Comparison of ENCODE assay signal across 12 cellular contexts in the genomic region with DNA sequence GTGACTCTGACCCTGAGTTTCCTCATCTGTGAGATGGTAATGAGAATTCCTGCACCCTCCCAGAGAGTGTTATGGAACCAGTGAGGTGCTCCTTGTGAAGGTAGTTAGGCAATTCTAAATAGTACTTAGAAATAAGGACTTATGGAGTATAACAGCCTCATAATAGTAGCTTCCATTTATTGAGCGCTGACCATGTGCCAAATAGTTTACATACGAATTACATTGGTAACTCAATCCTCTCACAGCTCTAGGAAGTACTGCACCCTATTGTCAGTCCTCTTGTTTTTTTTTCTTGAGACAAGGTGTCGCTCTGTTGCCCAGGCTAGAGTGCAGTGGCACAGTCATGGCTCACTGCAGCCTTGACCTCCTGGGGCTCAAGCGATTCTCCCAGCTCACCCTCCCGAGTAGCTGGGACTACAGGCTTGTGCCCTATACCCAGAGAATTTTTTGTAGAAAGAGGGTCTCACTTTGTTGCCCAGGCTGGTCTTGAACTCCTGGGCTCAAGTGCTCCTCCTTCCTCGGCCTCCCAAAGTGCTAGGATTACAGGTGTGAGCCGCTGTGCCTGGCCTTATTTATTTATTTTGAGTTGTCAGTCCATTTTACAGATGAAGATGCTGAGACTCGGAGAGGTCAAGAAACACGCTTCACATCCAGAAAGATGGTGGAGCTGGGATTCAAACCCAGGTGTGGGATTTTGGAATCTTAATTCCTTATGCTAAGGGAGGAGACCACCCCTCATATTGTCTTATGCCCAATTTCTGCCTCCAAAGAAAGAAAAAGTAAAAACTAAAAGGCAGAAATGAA. TPM values are rescaled to one million over a fixed set of nuclear protein-coding genes. Genes with fewer than 3 reads are reported as not detected.
DNase-seq lines count a peak whose midpoint lies in the region; ATAC-seq, FAIRE-seq and TF ChIP-seq lines count a peak whose summit lies in the region.
"Had no signal": no experiment of that assay in that cellular context is flagged by ENCODE, and none has a peak within 500 bp of the region (broad histone marks: within the 10 kb centered on the region; RNA-seq: fewer than 3 reads in every experiment).

No MANE protein-coding gene starts in this region.

- 77 to 84% methylated on average over 9 of the region's 9 CpGs for WGBS in aorta, 2 donors
- 69 to 73% (median 70%) methylated on average over 9 of the region's 9 CpGs for WGBS in adrenal gland, 4 donors

- DNase-seq in NCI-H1436 treated with DMSO at 0.1 percent for 48 hours (lab: John Stamatoyannopoulos, UW) (peak; percentile 48), bronchial epithelial cell (ENCODE audit: low read depth) (peak; percentile 48), KBM-7 (no peak), aorta (no peak), adrenal gland (no peak)
- DNase-seq: activated CD8-positive, alpha-beta T cell treated with anti-CD3 and anti-CD28 coated beads, Interleukin-2, amount 10 ng/mL, durations not matched to agents 7 days and 5 days; effector CD8-positive, alpha-beta T cell; stimulated activated CD4-positive, alpha-beta T cell treated with anti-CD3 and anti-CD28 coated beads, Interleukin-4, amount 100 ng/mL, for 24 hours had no signal

- in situ Hi-C loops in KBM-7 (cut with MboI; ENCODE audit: low pct_unique_long_range_greater_than_20kb, low sequenced_read_pairs) = no loop called here

- no peak for TF ChIP-seq POLR2A in adrenal gland (IDR thresholded peaks at IDR 0.05)

- no peak for ATAC-seq in GM19351 (IDR thresholded peaks at IDR 0.05; ENCODE audit: unreplicated experiment)
- ATAC-seq in aorta (ENCODE audit: low FRiP score) = no peak
- ATAC-seq: activated CD8-positive, alpha-beta T cell treated with anti-CD3 and anti-CD28 coated beads, Interleukin-2, amount 10 ng/mL, durations not matched to agents 7 days and 5 days had no signal

- intact Hi-C loops in aorta (cut with DNase I) (no loop called here), adrenal gland (cut with DNase I) (no loop called here)

- H4K20me1 ChIP-seq in BLaER1 = no peaks in the 10 kb centered on the region

- peak overlapping the region; percentile 60 for H3K4me2 ChIP-seq in BLaER1

- H3K4me3 ChIP-seq in BLaER1 = no peak overlapping the region
- H3K4me3 ChIP-seq in bronchial epithelial cell (ENCODE audit: low read depth, low read length) = peak overlapping the region; percentile 98
- no peak overlapping the region for H3K4me3 ChIP-seq in muscle layer of colon (ENCODE audit: low read depth in 1 of 2, low read length in 2 of 2)
- H3K4me3 ChIP-seq in aorta (ENCODE audit: low read length in 2 of 2) = no peak overlapping the region
- H3K4me3 ChIP-seq in adrenal gland = no peak overlapping the region

- peaks cover 59% of the 10 kb centered on the region for H3K4me1 ChIP-seq in BLaER1
- H3K4me1 ChIP-seq in muscle layer of colon (ENCODE audit: insufficient read depth, low read length) = peaks cover 35% of the 10 kb centered on the region
- H3K4me1 ChIP-seq in aorta (ENCODE audit: control insufficient read depth in 1 of 2, insufficient read depth in 2 of 2, low read length in 2 of 2) = peaks cover 0 to 2% of the 10 kb centered on the region in 2 donors
- H3K4me1 ChIP-seq in adrenal gland (replicated peaks in 1 of 2) = peaks cover 12 to 14% of the 10 kb centered on the region in 2 donors

- H3K27ac ChIP-seq in BLaER1 (no peak overlapping the region), muscle layer of colon (ENCODE audit: low read depth, low read length) (peak overlapping the region; percentile 72), aorta (ENCODE audit: low read depth in 1 of 2, low read length in 2 of 2) (no peak overlapping the region), adrenal gland (no peak overlapping the region)

- H3K9me3 ChIP-seq in BLaER1 (no peaks in the 10 kb centered on the region), muscle layer of colon (ENCODE audit: low read length) (no peaks in the 10 kb centered on the region), aorta (ENCODE audit: control insufficient read depth, low read length) (no peaks in the 10 kb centered on the region), adrenal gland (replicated peaks in 1 of 3) (no peaks in the 10 kb centered on the region)

- H3K36me3 ChIP-seq in BLaER1 (no peaks in the 10 kb centered on the region), bronchial epithelial cell (ENCODE audit: control insufficient read depth, insufficient read depth, low read length) (peaks cover 41% of the 10 kb centered on the region), muscle layer of colon (ENCODE audit: insufficient read depth, low read length) (no peaks in the 10 kb centered on the region), aorta (ENCODE audit: control insufficient read depth in 1 of 2, insufficient read depth in 2 of 2, low read length in 1 of 2) (no peaks in the 10 kb centered on the region), adrenal gland (replicated peaks in 1 of 2) (no peaks in the 10 kb centered on the region)

- no peak for TF ChIP-seq CTCF in bronchial epithelial cell (IDR thresholded peaks at IDR 0.05; ENCODE audit: insufficient read depth, low read length, severe bottlenecking)
- TF ChIP-seq CTCF in adrenal gland (IDR thresholded peaks at IDR 0.05) = no peak

- no peak for FAIRE-seq in bronchial epithelial cell (lab: Jason Lieb, UNC)

- H3K27me3 ChIP-seq in BLaER1 (peaks cover 8% of the 10 kb centered on the region; the same call in 1 of the 2 replicates), bronchial epithelial cell (ENCODE audit: control insufficient read depth, insufficient read depth, low read length) (no peaks in the 10 kb centered on the region), muscle layer of colon (ENCODE audit: control insufficient read depth in 1 of 2, insufficient read depth in 2 of 2, low read length in 2 of 2) (no peaks in the 10 kb centered on the region), aorta (ENCODE audit: control insufficient read depth in 1 of 2, insufficient read depth in 2 of 2, low read length in 1 of 2) (no peaks in the 10 kb centered on the region), adrenal gland (no peaks in the 10 kb centered on the region)

- H3K9ac ChIP-seq in BLaER1 (no peak overlapping the region), muscle layer of colon (ENCODE audit: low read length) (no peak overlapping the region)

RNA-seq across cellular contexts. Expression of a gene that starts 2.9 kb away (rescaled TPM):
- total RNA-seq in bronchial epithelial cell (22.0 and 27.1 TPM in 2 replicates), aorta (under 1 TPM in 1 of 2 donors, not detected in 1; 0.39 TPM), adrenal gland (under 1 TPM in 3 of 8 donors, not detected in 5; 0.11 to 0.32 (median 0.14) TPM)
- polyA plus RNA-seq in aorta (under 1 TPM in 1 of 2 donors, not detected in 1; 0.05 TPM), adrenal gland (under 1 TPM in 2 of 3 donors, not detected in 1; 0.07 to 0.08 TPM)
- total RNA-seq: subcutaneous adipose tissue had no signal

RNA-seq across cellular contexts. Expression of a gene that starts 55.2 kb away (rescaled TPM):
- total RNA-seq in bronchial epithelial cell (17.3 and 21.9 TPM in 2 replicates), aorta (1,000 to 10,000 TPM in 1 of 2 donors, 100 to 1,000 TPM in 1; 799 to 1,001 TPM), adrenal gland (100 to 1,000 TPM; 185 to 458 (median 280) TPM)
- polyA plus RNA-seq in aorta (100 to 1,000 TPM in 1 of 2 donors, 10 to 100 TPM in 1; 99.2 to 457 TPM), adrenal gland (100 to 1,000 TPM; 126 to 335 (median 276) TPM)

Comparison
In these comparisons a context has a peak if more than half of its experiments do, and no peak if none do; other contexts are left out.
1. DNase-seq: peak in NCI-H1436 treated with DMSO at 0.1 percent for 48 hours (single experiment) and bronchial epithelial cell (single experiment); none in KBM-7 (single experiment), aorta (0 of 2) and adrenal gland (0 of 7).
2. RNA of a gene that starts 2.9 kb away (total RNA-seq): 22.0 to 27.1 TPM in bronchial epithelial cell; 0.39 TPM in aorta and 0.11 to 0.32 TPM in adrenal gland; every median in the first group is over 10 times any median in the second.